22 cellular contexts compared by ENCODE assay signal in genomic region chr10:133375357-133376115, GRCh38. TPM values are rescaled to one million over a fixed set of nuclear protein-coding genes. Genes with fewer than 3 reads are reported as not detected.
DNase-seq lines count a peak whose midpoint lies in the region; ATAC-seq and TF ChIP-seq lines count a peak whose summit lies in the region.
"Had no signal": no experiment of that assay in that cellular context is flagged by ENCODE, and none has a peak within 500 bp of the region (broad histone marks: within the 10 kb centered on the region; RNA-seq: fewer than 3 reads in every experiment).

No MANE protein-coding gene starts in this region.

- CTCF ChIA-PET in naive thymus-derived CD4-positive, alpha-beta T cell (lab: Charles Lee) = no interaction called here

- no peak overlapping the region for H3K27ac Mint-ChIP-seq in stimulated activated naive CD8-positive, alpha-beta T cell treated with anti-CD3 and anti-CD28 coated beads, Interleukin-15, Interleukin-2, amounts not matched to agents 100 ng/mL and 50 ng/mL, for 24 hours
- no peak overlapping the region for H3K27ac Mint-ChIP-seq in stimulated activated naive CD8-positive, alpha-beta T cell treated with anti-CD3 and anti-CD28 coated beads, Interleukin-15, amount 100 ng/mL, for 72 hours
- peak overlapping the region in 1 of 9 donors; percentile 61 for H3K27ac Mint-ChIP-seq in naive thymus-derived CD4-positive, alpha-beta T cell
- H3K27ac Mint-ChIP-seq in type B pancreatic cell = no peak overlapping the region
- H3K27ac Mint-ChIP-seq: activated CD4-positive, alpha-beta T cell treated with anti-CD3 and anti-CD28 coated beads for 36 hours; GM23338 had no signal

- H3K4me3 ChIP-seq in naive thymus-derived CD4-positive, alpha-beta T cell (ENCODE audit: low read length) = no peak overlapping the region
- H3K4me3 ChIP-seq: GM23338, thoracic aorta had no signal

- H3K36me3 Mint-ChIP-seq in stimulated activated naive CD8-positive, alpha-beta T cell treated with anti-CD3 and anti-CD28 coated beads, Interleukin-15, Interleukin-2, amounts not matched to agents 100 ng/mL and 50 ng/mL, for 24 hours (ENCODE audit: low read depth) = no peaks in the 10 kb centered on the region
- no peaks in the 10 kb centered on the region for H3K36me3 Mint-ChIP-seq in naive thymus-derived CD4-positive, alpha-beta T cell
- H3K36me3 Mint-ChIP-seq in type B pancreatic cell = no peaks in the 10 kb centered on the region

- H3K27ac ChIP-seq in caudate nucleus (ENCODE audit: low read depth, low read length) = peak overlapping the region; percentile 36
- H3K27ac ChIP-seq in naive thymus-derived CD4-positive, alpha-beta T cell (ENCODE audit: low read depth, low read length) = no peak overlapping the region
- H3K27ac ChIP-seq: neutrophil, thoracic aorta had no signal

- H3K27me3 Mint-ChIP-seq in stimulated activated naive CD8-positive, alpha-beta T cell treated with anti-CD3 and anti-CD28 coated beads, Interleukin-15, Interleukin-2, amounts not matched to agents 100 ng/mL and 50 ng/mL, for 24 hours = no peaks in the 10 kb centered on the region
- peaks cover 27% of the 10 kb centered on the region for H3K27me3 Mint-ChIP-seq in stimulated activated naive CD8-positive, alpha-beta T cell treated with anti-CD3 and anti-CD28 coated beads, Interleukin-15, amount 100 ng/mL, for 72 hours
- peaks cover 0 to 14% (median 0%) of the 10 kb centered on the region in 5 donors for H3K27me3 Mint-ChIP-seq in naive thymus-derived CD4-positive, alpha-beta T cell
- H3K27me3 Mint-ChIP-seq in type B pancreatic cell = no peaks in the 10 kb centered on the region
- H3K27me3 Mint-ChIP-seq: activated CD4-positive, alpha-beta T cell treated with anti-CD3 and anti-CD28 coated beads for 36 hours had no signal

- peaks cover 14% of the 10 kb centered on the region for H3K4me1 Mint-ChIP-seq in stimulated activated naive CD8-positive, alpha-beta T cell treated with anti-CD3 and anti-CD28 coated beads, Interleukin-15, Interleukin-2, amounts not matched to agents 100 ng/mL and 50 ng/mL, for 24 hours (ENCODE audit: low read depth)
- peaks cover 28% of the 10 kb centered on the region for H3K4me1 Mint-ChIP-seq in stimulated activated naive CD8-positive, alpha-beta T cell treated with anti-CD3 and anti-CD28 coated beads, Interleukin-15, amount 100 ng/mL, for 72 hours
- peaks cover 0 to 21% (median 10%) of the 10 kb centered on the region in 7 donors for H3K4me1 Mint-ChIP-seq in naive thymus-derived CD4-positive, alpha-beta T cell
- H3K4me1 Mint-ChIP-seq in type B pancreatic cell (ENCODE audit: unreplicated experiment) = peaks cover 10% of the 10 kb centered on the region

- intact Hi-C loops in naive thymus-derived CD4-positive, alpha-beta T cell (cut with micrococcal nuclease) = loop anchor here (5.0 to 10.0 kb wide), 2 partner anchors 838 to 841 kb away; partner anchors contain the start of gene INPP5A (in 2 of the 2)

- POLR2A ChIA-PET in naive thymus-derived CD4-positive, alpha-beta T cell (lab: Charles Lee) = interaction anchor here (1.0 to 1.1 kb wide), 2 partner anchors 14 to 16 kb away, joined by 3 to 7 read pairs; no protein-coding TSS in a partner anchor

- no peak for TF ChIP-seq CTCF in type B pancreatic cell (conservative IDR thresholded peaks at IDR 0.05)

- H3K9me3 ChIP-seq in naive thymus-derived CD4-positive, alpha-beta T cell (ENCODE audit: control insufficient read depth in 2 of 3, low read length in 3 of 3) = no peaks in the 10 kb centered on the region
- H3K9me3 ChIP-seq: heart right ventricle, neutrophil, thoracic aorta had no signal

- peak overlapping the region; percentile 68 for H3K4me3 Mint-ChIP-seq in stimulated activated naive CD8-positive, alpha-beta T cell treated with anti-CD3 and anti-CD28 coated beads, Interleukin-15, Interleukin-2, amounts not matched to agents 100 ng/mL and 50 ng/mL, for 24 hours
- H3K4me3 Mint-ChIP-seq in stimulated activated naive CD8-positive, alpha-beta T cell treated with anti-CD3 and anti-CD28 coated beads, Interleukin-15, amount 100 ng/mL, for 72 hours = no peak overlapping the region
- peak overlapping the region in 7 of 10 donors; percentile 33 to 71 (median 45) for H3K4me3 Mint-ChIP-seq in naive thymus-derived CD4-positive, alpha-beta T cell
- peak overlapping the region; percentile 74 for H3K4me3 Mint-ChIP-seq in type B pancreatic cell
- H3K4me3 Mint-ChIP-seq: activated CD4-positive, alpha-beta T cell treated with anti-CD3 and anti-CD28 coated beads for 36 hours had no signal

- no peak for ATAC-seq in stimulated activated naive CD8-positive, alpha-beta T cell treated with anti-CD3 and anti-CD28 coated beads, Interleukin-15, amount 100 ng/mL, for 72 hours
- ATAC-seq in naive thymus-derived CD4-positive, alpha-beta T cell = no peak
- no peak for ATAC-seq in GM18517 (IDR thresholded peaks at IDR 0.05; ENCODE audit: unreplicated experiment)
- no peak for ATAC-seq in GM18511 (IDR thresholded peaks at IDR 0.05; ENCODE audit: unreplicated experiment)
- ATAC-seq: activated CD4-positive, alpha-beta T cell treated with anti-CD3 and anti-CD28 coated beads for 36 hours; GM23338; heart right ventricle had no signal

- no peak for DNase-seq in stimulated activated naive CD8-positive, alpha-beta T cell treated with anti-CD3 and anti-CD28 coated beads, Interleukin-15, amount 100 ng/mL, for 72 hours
- DNase-seq in caudate nucleus (lab: John Stamatoyannopoulos, UW) (peak in 2 of 61 donors; percentile 9 to 28), type B pancreatic cell (ENCODE audit: extremely low spot score, unreplicated experiment) (no peak), NCI-H2171 treated with DMSO at 0.1 percent for 48 hours (lab: John Stamatoyannopoulos, UW) (no peak)
- DNase-seq in naive thymus-derived CD4-positive, alpha-beta T cell = no peak
- DNase-seq: activated CD4-positive, alpha-beta T cell treated with anti-CD3 and anti-CD28 coated beads for 36 hours; activated effector memory CD4-positive, alpha-beta T cell treated with anti-CD3 and anti-CD28 coated beads, Interleukin-2, amount 50 U/mL, for 16 hours; COR-L47; heart right ventricle; Kasumi-1; NCI-H1092; NCI-H510A treated with DMSO at 0.1 percent for 48 hours; retina had no signal

- H3K36me3 ChIP-seq in naive thymus-derived CD4-positive, alpha-beta T cell (ENCODE audit: control insufficient read depth in 2 of 3, insufficient read depth in 3 of 3, low read length in 3 of 3) = peaks cover 0 to 9% (median 0%) of the 10 kb centered on the region in 3 experiments

- H3K4me1 ChIP-seq in naive thymus-derived CD4-positive, alpha-beta T cell (ENCODE audit: control insufficient read depth in 2 of 2, insufficient read depth in 2 of 2, low read length in 2 of 2) = peaks cover 0 to 3% of the 10 kb centered on the region in 2 donors

- H3K27me3 ChIP-seq in naive thymus-derived CD4-positive, alpha-beta T cell (ENCODE audit: control insufficient read depth in 2 of 2, insufficient read depth in 2 of 2, low read length in 2 of 2) = no peaks in the 10 kb centered on the region
- H3K27me3 ChIP-seq: heart right ventricle had no signal

- H3K9me3 Mint-ChIP-seq in stimulated activated naive CD8-positive, alpha-beta T cell treated with anti-CD3 and anti-CD28 coated beads, Interleukin-15, Interleukin-2, amounts not matched to agents 100 ng/mL and 50 ng/mL, for 24 hours = no peaks in the 10 kb centered on the region
- no peaks in the 10 kb centered on the region for H3K9me3 Mint-ChIP-seq in stimulated activated naive CD8-positive, alpha-beta T cell treated with anti-CD3 and anti-CD28 coated beads, Interleukin-15, amount 100 ng/mL, for 72 hours
- no peaks in the 10 kb centered on the region for H3K9me3 Mint-ChIP-seq in naive thymus-derived CD4-positive, alpha-beta T cell
- H3K9me3 Mint-ChIP-seq in type B pancreatic cell = no peaks in the 10 kb centered on the region
- H3K9me3 Mint-ChIP-seq: GM23338 had no signal

RNA-seq across cellular contexts. Expression of gene ECHS1, which starts 2.4 kb away (rescaled TPM):
- total RNA-seq in naive thymus-derived CD4-positive, alpha-beta T cell = 10 to 100 TPM; 17.5 to 39.8 (median 28.9) TPM
- 100 to 1,000 TPM in 1 of 2 donors, 10 to 100 TPM in 1; 81.9 to 104 TPM for polyA plus RNA-seq in naive thymus-derived CD4-positive, alpha-beta T cell
- 106 and 127 TPM in 2 replicates for total RNA-seq in type B pancreatic cell (ENCODE audit: low replicate concordance)

RNA-seq across cellular contexts. Expression of gene PAOX, which starts 3.5 kb away (rescaled TPM):
- 1 to 10 TPM; 1.6 to 9.8 (median 7.7) TPM for total RNA-seq in naive thymus-derived CD4-positive, alpha-beta T cell
- polyA plus RNA-seq in naive thymus-derived CD4-positive, alpha-beta T cell = 1 to 10 TPM; 6.1 to 8.7 TPM
- 6.9 and 8.2 TPM in 2 replicates for total RNA-seq in type B pancreatic cell (ENCODE audit: low replicate concordance)

RNA-seq across cellular contexts. Expression of gene FUOM, which starts 17.7 kb away (rescaled TPM):
- 10 to 100 TPM; 11.2 to 24.6 (median 16.9) TPM for total RNA-seq in naive thymus-derived CD4-positive, alpha-beta T cell
- polyA plus RNA-seq in naive thymus-derived CD4-positive, alpha-beta T cell = 10 to 100 TPM; 21.9 to 22.9 TPM
- 20.4 and 21.7 TPM in 2 replicates for total RNA-seq in type B pancreatic cell (ENCODE audit: low replicate concordance)

RNA-seq across cellular contexts. Expression of gene MTG1, which starts 18.4 kb away (rescaled TPM):
- total RNA-seq in naive thymus-derived CD4-positive, alpha-beta T cell = 10 to 100 TPM; 51.0 to 67.1 (median 57.2) TPM
- 10 to 100 TPM; 25.6 to 40.7 TPM for polyA plus RNA-seq in naive thymus-derived CD4-positive, alpha-beta T cell
- total RNA-seq in type B pancreatic cell (ENCODE audit: low replicate concordance) = 79.1 and 89.6 TPM in 2 replicates

RNA-seq across cellular contexts. Expression of gene PRAP1, which starts 28.4 kb away (rescaled TPM):
- not detected for total RNA-seq in naive thymus-derived CD4-positive, alpha-beta T cell
- polyA plus RNA-seq in naive thymus-derived CD4-positive, alpha-beta T cell = not detected
- 1.3 and 2.8 TPM in 2 replicates for total RNA-seq in type B pancreatic cell (ENCODE audit: low replicate concordance)
- total RNA-seq: activated CD4-positive, alpha-beta T cell treated with anti-CD3 and anti-CD28 coated beads for 36 hours; astrocyte; GM23338; heart right ventricle; lung microvascular endothelial cell; thoracic aorta had no signal
- polyA plus RNA-seq: AG04450, heart right ventricle had no signal

Comparison
In these comparisons a context has a peak if more than half of its experiments do, and no peak if none do; other contexts are left out.
1. H3K4me3 Mint-ChIP-seq: peak in stimulated activated naive CD8-positive, alpha-beta T cell treated with anti-CD3 and anti-CD28 coated beads, Interleukin-15, Interleukin-2, amounts not matched to agents 100 ng/mL and 50 ng/mL, for 24 hours (single experiment), naive thymus-derived CD4-positive, alpha-beta T cell (7 of 10) and type B pancreatic cell (single experiment); none in stimulated activated naive CD8-positive, alpha-beta T cell treated with anti-CD3 and anti-CD28 coated beads, Interleukin-15, amount 100 ng/mL, for 72 hours (0 of 2).